In the genomic region with DNA sequence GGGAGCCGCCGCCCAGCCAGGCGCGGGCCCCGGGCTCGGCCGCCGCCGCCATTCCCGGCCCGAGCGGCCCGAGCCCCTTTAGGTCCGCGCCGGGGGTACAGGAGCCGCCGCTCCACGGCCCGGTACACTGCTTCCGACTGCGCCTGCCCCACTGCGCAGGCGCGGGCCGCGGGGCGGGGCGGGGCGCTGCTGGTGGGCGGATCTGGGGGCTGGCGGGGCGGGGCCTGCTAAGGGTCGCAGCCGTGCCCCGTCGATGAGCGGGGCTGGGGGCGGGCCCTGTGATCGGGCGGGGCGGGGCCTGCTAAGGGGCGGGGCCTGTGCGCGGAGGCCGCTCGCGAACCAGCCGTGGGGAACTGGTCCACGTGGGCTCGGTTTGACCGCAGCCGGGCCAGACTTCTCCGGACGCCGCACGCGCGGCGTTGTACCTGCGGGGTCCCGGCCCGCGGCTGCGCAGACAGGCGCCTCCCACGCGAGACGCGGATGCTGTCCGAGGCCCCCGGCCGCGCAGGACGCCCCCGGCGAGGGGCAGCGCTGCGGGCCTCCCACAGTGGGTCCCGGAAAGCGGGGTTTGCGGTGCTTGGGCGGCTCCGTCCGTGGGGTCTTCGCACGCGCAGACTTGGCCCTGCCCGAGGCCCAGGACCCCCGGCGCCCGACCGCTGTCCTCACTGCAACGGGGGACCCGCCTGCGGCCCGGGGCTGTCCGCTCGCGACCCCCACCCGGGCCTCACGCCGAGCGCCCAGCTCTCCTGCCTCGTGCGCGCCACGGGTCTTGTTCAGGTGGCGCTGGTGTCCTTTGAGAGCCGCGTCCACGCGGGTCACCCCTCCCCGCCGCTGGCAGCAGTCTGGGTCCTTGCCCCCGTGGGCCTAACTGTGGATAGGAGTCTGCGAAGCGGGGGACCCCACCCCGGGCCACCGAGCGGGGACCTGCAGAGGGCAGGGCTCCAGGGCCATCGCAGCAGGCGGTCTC, we compare ENCODE assay signal across 7 cellular contexts. TPM values are rescaled to one million over a fixed set of nuclear protein-coding genes. Genes with fewer than 3 reads are reported as not detected.
DNase-seq lines count a peak whose midpoint lies in the region; ATAC-seq lines count a peak whose summit lies in the region.

A gene with protein sequence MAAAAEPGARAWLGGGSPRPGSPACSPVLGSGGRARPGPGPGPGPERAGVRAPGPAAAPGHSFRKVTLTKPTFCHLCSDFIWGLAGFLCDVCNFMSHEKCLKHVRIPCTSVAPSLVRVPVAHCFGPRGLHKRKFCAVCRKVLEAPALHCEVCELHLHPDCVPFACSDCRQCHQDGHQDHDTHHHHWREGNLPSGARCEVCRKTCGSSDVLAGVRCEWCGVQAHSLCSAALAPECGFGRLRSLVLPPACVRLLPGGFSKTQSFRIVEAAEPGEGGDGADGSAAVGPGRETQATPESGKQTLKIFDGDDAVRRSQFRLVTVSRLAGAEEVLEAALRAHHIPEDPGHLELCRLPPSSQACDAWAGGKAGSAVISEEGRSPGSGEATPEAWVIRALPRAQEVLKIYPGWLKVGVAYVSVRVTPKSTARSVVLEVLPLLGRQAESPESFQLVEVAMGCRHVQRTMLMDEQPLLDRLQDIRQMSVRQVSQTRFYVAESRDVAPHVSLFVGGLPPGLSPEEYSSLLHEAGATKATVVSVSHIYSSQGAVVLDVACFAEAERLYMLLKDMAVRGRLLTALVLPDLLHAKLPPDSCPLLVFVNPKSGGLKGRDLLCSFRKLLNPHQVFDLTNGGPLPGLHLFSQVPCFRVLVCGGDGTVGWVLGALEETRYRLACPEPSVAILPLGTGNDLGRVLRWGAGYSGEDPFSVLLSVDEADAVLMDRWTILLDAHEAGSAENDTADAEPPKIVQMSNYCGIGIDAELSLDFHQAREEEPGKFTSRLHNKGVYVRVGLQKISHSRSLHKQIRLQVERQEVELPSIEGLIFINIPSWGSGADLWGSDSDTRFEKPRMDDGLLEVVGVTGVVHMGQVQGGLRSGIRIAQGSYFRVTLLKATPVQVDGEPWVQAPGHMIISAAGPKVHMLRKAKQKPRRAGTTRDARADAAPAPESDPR (minus strand): TSS at position 139 of the 967 bp plus-strand sequence. CDS start 87 bp downstream, at position 52.

- DNase-seq in NCI-H460 (ENCODE audit: extremely low read depth, low read depth): peak; percentile 76
- peak; percentile 87 for DNase-seq in activated CD8-positive, alpha-beta T cell treated with anti-CD3 and anti-CD28 coated beads, Interleukin-2, amount 10 ng/mL, durations not matched to agents 7 days and 5 days
- DNase-seq in effector CD8-positive, alpha-beta T cell (lab: John Stamatoyannopoulos, UW): peak; percentile 88
- DNase-seq in medulla oblongata (ENCODE audit: extremely low spot score): peak; percentile 90
- DNase-seq in stimulated activated CD4-positive, alpha-beta T cell treated with anti-CD3 and anti-CD28 coated beads, TNF-alpha, amount 100 ng/mL, for 24 hours (ENCODE audit: low read depth in 3 of 3): peak; percentile 74 to 80 (median 78)

- H3K4me1 Mint-ChIP-seq in activated CD8-positive, alpha-beta T cell treated with anti-CD3 and anti-CD28 coated beads, Interleukin-2, amount 10 ng/mL, durations not matched to agents 7 days and 5 days (ENCODE audit: low read depth): peaks cover 30% of the 10 kb centered on the region

- H3K27me3 Mint-ChIP-seq in activated CD8-positive, alpha-beta T cell treated with anti-CD3 and anti-CD28 coated beads, Interleukin-2, amount 10 ng/mL, durations not matched to agents 7 days and 5 days (ENCODE audit: low read depth): no peaks in the 10 kb centered on the region

- POLR2A ChIA-PET in activated CD8-positive, alpha-beta T cell treated with anti-CD3 and anti-CD28 coated beads, Interleukin-2, amount 10 ng/mL, durations not matched to agents 7 days and 5 days (lab: Charles Lee): interaction anchor here (1.1 to 1.6 kb wide), 3 partner anchors 11 to 41 kb away, joined by 3 to 4 read pairs (median 4); partner anchors contain the start of genes GAK and TMEM175

- CTCF ChIA-PET in activated CD8-positive, alpha-beta T cell treated with anti-CD3 and anti-CD28 coated beads, Interleukin-2, amount 10 ng/mL, durations not matched to agents 7 days and 5 days (lab: Charles Lee): interaction anchor here (1.2 to 1.7 kb wide), 2 partner anchors 13 to 231 kb away, joined by 4 read pairs; partner anchors contain the start of gene IDUA

- peak within 1 kb of the TSS; percentile 52 for H3K4me3 Mint-ChIP-seq in activated CD8-positive, alpha-beta T cell treated with anti-CD3 and anti-CD28 coated beads, Interleukin-2, amount 10 ng/mL, durations not matched to agents 7 days and 5 days

- H3K9me3 Mint-ChIP-seq in activated CD8-positive, alpha-beta T cell treated with anti-CD3 and anti-CD28 coated beads, Interleukin-2, amount 10 ng/mL, durations not matched to agents 7 days and 5 days (ENCODE audit: insufficient read depth): no peaks in the 10 kb centered on the region

- H3K27ac Mint-ChIP-seq in activated CD8-positive, alpha-beta T cell treated with anti-CD3 and anti-CD28 coated beads, Interleukin-2, amount 10 ng/mL, durations not matched to agents 7 days and 5 days: no peak within 1 kb of the TSS

- ATAC-seq in GM18867 (IDR thresholded peaks at IDR 0.05; ENCODE audit: unreplicated experiment) (peak; percentile 75), HG02943 (IDR thresholded peaks at IDR 0.05; ENCODE audit: low read depth, unreplicated experiment) (peak; percentile 59)
- ATAC-seq in activated CD8-positive, alpha-beta T cell treated with anti-CD3 and anti-CD28 coated beads, Interleukin-2, amount 10 ng/mL, durations not matched to agents 7 days and 5 days: peak; percentile 92

- no peaks in the 10 kb centered on the region for H3K36me3 Mint-ChIP-seq in activated CD8-positive, alpha-beta T cell treated with anti-CD3 and anti-CD28 coated beads, Interleukin-2, amount 10 ng/mL, durations not matched to agents 7 days and 5 days (ENCODE audit: low read depth)

RNA-seq across cellular contexts. Expression of the gene that starts here (rescaled TPM):
- 7.5 and 7.9 TPM in 2 replicates for total RNA-seq in NCI-H460 (2014; rRNA removed; shearing (Covaris generic))
- polyA plus RNA-seq in NCI-H460 (2014; cell fraction: nucleus; rRNA removed): 54.1 and 62.1 TPM in 2 replicates
- total RNA-seq in activated CD8-positive, alpha-beta T cell treated with anti-CD3 and anti-CD28 coated beads, Interleukin-2, amount 10 ng/mL, durations not matched to agents 7 days and 5 days: 10 to 100 TPM; 15.9 to 16.2 TPM

Comparison
In these comparisons a context has a peak if more than half of its experiments do, and no peak if none do; other contexts are left out.
1. Peak in every context shown above with its lines: DNase-seq and ATAC-seq.